Comparison of ENCODE assay signal across 11 cellular contexts in genomic region chr5:35212006-35212982, GRCh38. TPM values are rescaled to one million over a fixed set of nuclear protein-coding genes. Genes with fewer than 3 reads are reported as not detected.
DNase-seq lines count a peak whose midpoint lies in the region; ATAC-seq lines count a peak whose summit lies in the region.
"Had no signal": no experiment of that assay in that cellular context is flagged by ENCODE, and none has a peak within 500 bp of the region (broad histone marks: within the 10 kb centered on the region; RNA-seq: fewer than 3 reads in every experiment).

No MANE protein-coding gene starts in this region.

- no peak overlapping the region for H3K18ac ChIP-seq in trophoblast cell (ENCODE audit: low read length)

- no peak overlapping the region for H2BK5ac ChIP-seq in trophoblast cell (ENCODE audit: low read depth, low read length, poor library complexity)

- H2AFZ ChIP-seq in trophoblast cell (ENCODE audit: insufficient read depth, low read length, poor library complexity) = no peak overlapping the region

- ATAC-seq in GM19023 (IDR thresholded peaks at IDR 0.05; ENCODE audit: unreplicated experiment) (peak; percentile 68), GM21723 (IDR thresholded peaks at IDR 0.05; ENCODE audit: unreplicated experiment) (peak; percentile 87), HG03280 (IDR thresholded peaks at IDR 0.05; ENCODE audit: unreplicated experiment) (peak; percentile 51)

- H3K23ac ChIP-seq in trophoblast cell (ENCODE audit: low read length) = no peak overlapping the region

- H3K4me1 ChIP-seq in trophoblast cell (ENCODE audit: control insufficient read depth in 1 of 2, insufficient read depth in 2 of 2, low read length in 2 of 2) = peaks cover 6 to 8% of the 10 kb centered on the region in 2 experiments

- H3K9me3 ChIP-seq in trophoblast cell (ENCODE audit: insufficient read depth, low read depth, low read length) = no peaks in the 10 kb centered on the region

- H2BK12ac ChIP-seq in trophoblast cell (ENCODE audit: low read length) = peak overlapping the region; percentile 94

- no peak overlapping the region for H4K91ac ChIP-seq in trophoblast cell (ENCODE audit: low read depth, low read length)

- no peak overlapping the region for H2AK5ac ChIP-seq in trophoblast cell (ENCODE audit: low read length)

- H3K9ac ChIP-seq in trophoblast cell (ENCODE audit: low read length) = no peak overlapping the region

- no CpG with 5 or more reads among the region's 4 CpGs for WGBS in trophoblast cell (ENCODE audit: extremely low coverage, insufficient coverage, insufficient read length)

- H3K79me2 ChIP-seq in trophoblast cell (ENCODE audit: control insufficient read depth, insufficient read depth, low read length, poor library complexity) = no peaks in the 10 kb centered on the region

- H3K79me1 ChIP-seq in trophoblast cell (ENCODE audit: low read length) = peaks cover 10% of the 10 kb centered on the region

- no peaks in the 10 kb centered on the region for H3K36me3 ChIP-seq in trophoblast cell (ENCODE audit: control insufficient read depth in 1 of 2, insufficient read depth in 2 of 2, low read length in 2 of 2)

- no peak overlapping the region for H3K14ac ChIP-seq in trophoblast cell (ENCODE audit: low read length)

- H4K8ac ChIP-seq in trophoblast cell (ENCODE audit: low read depth, low read length) = no peak overlapping the region

- H3K27me3 ChIP-seq in trophoblast cell (ENCODE audit: insufficient read depth, low read length) = no peaks in the 10 kb centered on the region

- no peak for DNase-seq in trophoblast cell
- DNase-seq in Kasumi-1 (lab: John Stamatoyannopoulos, UW) = no peak
- no peak for DNase-seq in HCEC 1CT
- DNase-seq in GM03348 (ENCODE audit: low spot score) = no peak
- DNase-seq: activated CD4-positive, alpha-beta T cell treated with anti-CD3 and anti-CD28 coated beads, Interleukin-2, amount 10 ng/mL, durations not matched to agents 24 days and 14 days; DND-41; NCI-H1930 had no signal

- no peak overlapping the region for H3K27ac ChIP-seq in trophoblast cell (ENCODE audit: low read depth, low read length)

- no peak overlapping the region for H3K4me3 ChIP-seq in trophoblast cell (ENCODE audit: low read depth, low read length)

- H3K4ac ChIP-seq in trophoblast cell (ENCODE audit: low read depth, low read length) = peak overlapping the region; percentile 72

- H3K4me2 ChIP-seq in trophoblast cell (ENCODE audit: low read length) = no peak overlapping the region

- no peak overlapping the region for H4K12ac ChIP-seq in trophoblast cell (ENCODE audit: low read depth, low read length)

- peak overlapping the region; percentile 90 for H2BK120ac ChIP-seq in trophoblast cell (ENCODE audit: insufficient read depth, low read length, poor library complexity)

RNA-seq across cellular contexts. Expression of gene PRLR, which starts 18.0 kb away (rescaled TPM):
- 7.2 and 7.7 TPM in 2 replicates for polyA plus RNA-seq in trophoblast cell (2013)
- polyA plus RNA-seq: endothelial cell of umbilical vein had no signal
